In the genomic region with DNA sequence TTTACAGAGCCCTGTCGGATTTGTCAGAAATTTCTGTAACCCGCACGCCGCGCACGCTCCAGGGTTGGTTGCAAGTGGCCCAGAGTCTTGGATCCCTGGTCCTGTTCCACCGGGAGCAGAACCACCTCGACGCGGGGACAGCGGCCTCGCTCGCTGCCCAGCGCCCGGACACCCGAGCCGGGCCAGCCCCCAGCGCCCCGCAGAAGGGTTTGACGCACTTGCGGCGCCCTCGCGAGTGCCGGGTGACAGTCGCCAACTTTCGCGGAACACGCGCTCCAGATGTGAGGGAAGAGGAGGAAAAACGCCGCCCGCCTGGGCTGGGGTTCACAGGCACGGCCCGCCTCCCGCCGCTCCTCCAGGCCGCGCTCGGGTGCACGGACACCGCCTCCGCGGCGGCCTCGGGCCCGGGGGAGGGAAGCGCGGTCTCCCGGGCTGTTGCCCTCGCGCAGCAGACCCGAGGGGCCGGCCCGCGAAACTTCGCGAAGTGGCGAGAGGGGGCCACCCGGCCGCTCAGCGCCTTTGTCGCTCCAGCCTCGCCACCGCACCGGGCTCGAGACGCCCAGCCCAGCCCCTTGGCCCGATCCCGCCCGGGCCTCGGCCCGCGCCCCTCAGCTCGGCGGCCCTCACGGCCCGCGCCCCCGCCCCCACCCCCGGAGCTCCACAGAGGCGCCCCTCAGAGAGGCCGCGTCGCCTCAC, we compare ENCODE assay signal across 8 cellular contexts. TPM values are rescaled to one million over a fixed set of nuclear protein-coding genes. Genes with fewer than 3 reads are reported as not detected.
DNase-seq lines count a peak whose midpoint lies in the region; ATAC-seq and TF ChIP-seq lines count a peak whose summit lies in the region.

No MANE protein-coding gene starts in this region.

- DNase-seq in ELF-1 (ENCODE audit: low read depth, low spot score): peak; percentile 43
- DNase-seq in activated CD8-positive, alpha-beta T cell treated with anti-CD3 and anti-CD28 coated beads, Interleukin-2, amount 10 ng/mL, durations not matched to agents 7 days and 5 days: peak; percentile 52
- DNase-seq in epithelial cell of proximal tubule (ENCODE audit: low read depth): no peak
- DNase-seq in mucosa of gallbladder (ENCODE audit: low spot score): peak; percentile 17
- DNase-seq in NCI-H526 treated with DMSO at 0.1 percent for 48 hours (lab: John Stamatoyannopoulos, UW): no peak

- 1% methylated on average over 85 of the region's 85 CpGs for WGBS in HUES64

- POLR2A ChIA-PET in activated CD8-positive, alpha-beta T cell treated with anti-CD3 and anti-CD28 coated beads, Interleukin-2, amount 10 ng/mL, durations not matched to agents 7 days and 5 days (lab: Charles Lee): interaction anchor here (0.6 to 1.7 kb wide), 9 partner anchors 15 to 384 kb away, joined by 3 to 8 read pairs (median 3); no protein-coding TSS in a partner anchor

- peak overlapping the region; percentile 92 for H3K27ac Mint-ChIP-seq in activated CD8-positive, alpha-beta T cell treated with anti-CD3 and anti-CD28 coated beads, Interleukin-2, amount 10 ng/mL, durations not matched to agents 7 days and 5 days
- H3K27ac Mint-ChIP-seq in stimulated activated naive CD8-positive, alpha-beta T cell treated with anti-CD3 and anti-CD28 coated beads, Interleukin-15, Interleukin-2, amounts not matched to agents 100 ng/mL and 50 ng/mL, for 24 hours: peak overlapping the region; percentile 74

- H3K4me1 ChIP-seq in HUES64 (ENCODE audit: insufficient read depth, low read length): no peaks in the 10 kb centered on the region

- H3K9me3 Mint-ChIP-seq in activated CD8-positive, alpha-beta T cell treated with anti-CD3 and anti-CD28 coated beads, Interleukin-2, amount 10 ng/mL, durations not matched to agents 7 days and 5 days (ENCODE audit: insufficient read depth): no peaks in the 10 kb centered on the region
- H3K9me3 Mint-ChIP-seq in stimulated activated naive CD8-positive, alpha-beta T cell treated with anti-CD3 and anti-CD28 coated beads, Interleukin-15, Interleukin-2, amounts not matched to agents 100 ng/mL and 50 ng/mL, for 24 hours: no peaks in the 10 kb centered on the region

- H3K4me3 ChIP-seq in HUES64 (ENCODE audit: low read length) (peak overlapping the region; percentile 73), epithelial cell of proximal tubule (ENCODE audit: low read depth, low read length) (peak overlapping the region; percentile 78)

- peaks cover 40% of the 10 kb centered on the region for H3K4me1 Mint-ChIP-seq in activated CD8-positive, alpha-beta T cell treated with anti-CD3 and anti-CD28 coated beads, Interleukin-2, amount 10 ng/mL, durations not matched to agents 7 days and 5 days (ENCODE audit: low read depth)
- H3K4me1 Mint-ChIP-seq in stimulated activated naive CD8-positive, alpha-beta T cell treated with anti-CD3 and anti-CD28 coated beads, Interleukin-15, Interleukin-2, amounts not matched to agents 100 ng/mL and 50 ng/mL, for 24 hours (ENCODE audit: low read depth): peaks cover 45% of the 10 kb centered on the region

- H3K27me3 Mint-ChIP-seq in activated CD8-positive, alpha-beta T cell treated with anti-CD3 and anti-CD28 coated beads, Interleukin-2, amount 10 ng/mL, durations not matched to agents 7 days and 5 days (ENCODE audit: low read depth): no peaks in the 10 kb centered on the region
- no peaks in the 10 kb centered on the region for H3K27me3 Mint-ChIP-seq in stimulated activated naive CD8-positive, alpha-beta T cell treated with anti-CD3 and anti-CD28 coated beads, Interleukin-15, Interleukin-2, amounts not matched to agents 100 ng/mL and 50 ng/mL, for 24 hours

- H3K27me3 ChIP-seq in HUES64 (ENCODE audit: insufficient read depth, low read length): no peaks in the 10 kb centered on the region

- peak overlapping the region; percentile 76 for H3K9ac ChIP-seq in HUES64 (ENCODE audit: low read depth, low read length)

- H3K9me3 ChIP-seq in HUES64 (ENCODE audit: insufficient read depth, low read depth, low read length): no peaks in the 10 kb centered on the region

- peak; percentile 39 for ATAC-seq in GM21515 (IDR thresholded peaks at IDR 0.05; ENCODE audit: unreplicated experiment)
- peak; percentile 56 for ATAC-seq in activated CD8-positive, alpha-beta T cell treated with anti-CD3 and anti-CD28 coated beads, Interleukin-2, amount 10 ng/mL, durations not matched to agents 7 days and 5 days

- TF ChIP-seq CTCF in epithelial cell of proximal tubule (conservative IDR thresholded peaks at IDR 0.05; ENCODE audit: low read depth, low read length): no peak

- peaks cover 7% of the 10 kb centered on the region for H3K36me3 ChIP-seq in HUES64 (ENCODE audit: insufficient read depth, low read length)

- peaks cover 21% of the 10 kb centered on the region for H3K36me3 Mint-ChIP-seq in activated CD8-positive, alpha-beta T cell treated with anti-CD3 and anti-CD28 coated beads, Interleukin-2, amount 10 ng/mL, durations not matched to agents 7 days and 5 days (ENCODE audit: low read depth)
- peaks cover 24% of the 10 kb centered on the region for H3K36me3 Mint-ChIP-seq in stimulated activated naive CD8-positive, alpha-beta T cell treated with anti-CD3 and anti-CD28 coated beads, Interleukin-15, Interleukin-2, amounts not matched to agents 100 ng/mL and 50 ng/mL, for 24 hours (ENCODE audit: low read depth)

- H3K27ac ChIP-seq in HUES64 (ENCODE audit: low read depth, low read length): peak overlapping the region; percentile 82; the same call in 1 of the 2 replicates

- CTCF ChIA-PET in activated CD8-positive, alpha-beta T cell treated with anti-CD3 and anti-CD28 coated beads, Interleukin-2, amount 10 ng/mL, durations not matched to agents 7 days and 5 days (lab: Charles Lee): interaction anchor here (0.6 to 1.9 kb wide), 15 partner anchors 8 to 286 kb away, joined by 3 to 16 read pairs (median 4); no protein-coding TSS in a partner anchor

- H3K4me3 Mint-ChIP-seq in activated CD8-positive, alpha-beta T cell treated with anti-CD3 and anti-CD28 coated beads, Interleukin-2, amount 10 ng/mL, durations not matched to agents 7 days and 5 days: peak overlapping the region; percentile 80
- peak overlapping the region; percentile 85 for H3K4me3 Mint-ChIP-seq in stimulated activated naive CD8-positive, alpha-beta T cell treated with anti-CD3 and anti-CD28 coated beads, Interleukin-15, Interleukin-2, amounts not matched to agents 100 ng/mL and 50 ng/mL, for 24 hours

RNA-seq across cellular contexts. Expression of gene RNF216, which starts 0.5 kb away (rescaled TPM):
- polyA plus RNA-seq in HUES64 (2013, experiment 1 of 2): 17.6 TPM
- 20.3 TPM for polyA plus RNA-seq in HUES64 (2013, experiment 2 of 2)
- total RNA-seq in activated CD8-positive, alpha-beta T cell treated with anti-CD3 and anti-CD28 coated beads, Interleukin-2, amount 10 ng/mL, durations not matched to agents 7 days and 5 days: 10 to 100 TPM; 31.3 to 33.4 TPM
- total RNA-seq in epithelial cell of proximal tubule: 28.1 and 28.3 TPM in 2 replicates
- total RNA-seq in mucosa of gallbladder: 31.8 TPM

Comparison
In these comparisons a context has a peak if more than half of its experiments do, and no peak if none do; other contexts are left out.
1. DNase-seq: peak in ELF-1 (single experiment), activated CD8-positive, alpha-beta T cell treated with anti-CD3 and anti-CD28 coated beads, Interleukin-2, amount 10 ng/mL, durations not matched to agents 7 days and 5 days (single experiment) and mucosa of gallbladder (single experiment); none in epithelial cell of proximal tubule (single experiment) and NCI-H526 treated with DMSO at 0.1 percent for 48 hours (single experiment).